1 cellular context compared by ENCODE assay signal in genomic region chr16:85523602-85524364, GRCh38.
TF ChIP-seq lines count a peak whose summit lies in the region.

No MANE protein-coding gene starts in this region.

TF ChIP-seq in HepG2, 621 proteins besides CTCF, POLR2A, EP300 and RAD21 (continued from another document and continues in another):
- TF ChIP-seq, protein P1, sequence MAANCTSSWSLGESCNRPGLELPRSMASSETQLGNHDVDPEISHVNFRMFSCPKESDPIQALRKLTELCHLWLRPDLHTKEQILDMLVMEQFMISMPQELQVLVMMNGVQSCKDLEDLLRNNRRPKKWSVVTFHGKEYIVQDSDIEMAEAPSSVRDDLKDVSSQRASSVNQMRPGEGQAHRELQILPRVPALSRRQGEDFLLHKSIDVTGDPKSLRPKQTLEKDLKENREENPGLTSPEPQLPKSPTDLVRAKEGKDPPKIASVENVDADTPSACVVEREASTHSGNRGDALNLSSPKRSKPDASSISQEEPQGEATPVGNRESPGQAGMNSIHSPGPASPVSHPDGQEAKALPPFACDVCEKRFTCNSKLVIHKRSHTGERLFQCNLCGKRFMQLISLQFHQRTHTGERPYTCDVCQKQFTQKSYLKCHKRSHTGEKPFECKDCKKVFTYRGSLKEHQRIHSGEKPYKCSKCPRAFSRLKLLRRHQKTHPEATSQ (CRISPR knock-in tag; IDR thresholded peaks at IDR 0.05; ENCODE audit: borderline replicate concordance): no peak
- TF ChIP-seq ATF7-NPFF (CRISPR knock-in tag; IDR thresholded peaks at IDR 0.05; ENCODE audit: low read depth) (no peak; the same call in 1 of the 2 replicates), SKI (IDR thresholded peaks at IDR 0.05; ENCODE audit: partially characterized antibody) (peak; percentile 48), ZNF383 (CRISPR knock-in tag; IDR thresholded peaks at IDR 0.05; ENCODE audit: borderline replicate concordance) (no peak), ZNF75D (CRISPR knock-in tag; IDR thresholded peaks at IDR 0.05; ENCODE audit: borderline replicate concordance) (no peak), ZNF670 (CRISPR knock-in tag; IDR thresholded peaks at IDR 0.05; ENCODE audit: borderline replicate concordance) (peak; percentile 38; the same call in 1 of the 2 replicates), RBM39 (IDR thresholded peaks at IDR 0.05; ENCODE audit: low read depth, low read length, poor library complexity, severe bottlenecking) (peak; percentile 11), ZNF367 (CRISPR knock-in tag; IDR thresholded peaks at IDR 0.05; ENCODE audit: borderline replicate concordance) (0 out of 2 replicates have a peak, but pooled peaks have one; percentile 49), ZBTB14 (CRISPR knock-in tag; IDR thresholded peaks at IDR 0.05) (no peak), ZNF567 (CRISPR knock-in tag; IDR thresholded peaks at IDR 0.05; ENCODE audit: borderline replicate concordance) (0 out of 2 replicates have a peak, but pooled peaks have one; percentile 59), MEF2D (CRISPR knock-in tag; IDR thresholded peaks at IDR 0.05) (peak; percentile 73), ZNF12 (CRISPR knock-in tag; IDR thresholded peaks at IDR 0.05) (0 out of 2 replicates have a peak, but pooled peaks have one; percentile 10), POGZ (CRISPR knock-in tag; IDR thresholded peaks at IDR 0.05) (no peak), ZBTB8A (CRISPR knock-in tag; IDR thresholded peaks at IDR 0.05; ENCODE audit: borderline replicate concordance, low read depth) (no peak), SMARCC2 (IDR thresholded peaks at IDR 0.05) (no peak), NBN (conservative IDR thresholded peaks at IDR 0.05) (no peak), ZNF800 (CRISPR knock-in tag; IDR thresholded peaks at IDR 0.05) (no peak), CSRNP1 (CRISPR knock-in tag; IDR thresholded peaks at IDR 0.05) (no peak; the same call in 1 of the 2 replicates), ZNF672 (CRISPR knock-in tag; IDR thresholded peaks at IDR 0.05) (no peak), ZNF629 (CRISPR knock-in tag; conservative IDR thresholded peaks at IDR 0.05) (0 out of 2 replicates have a peak, but pooled peaks have one; percentile 25), MED1 (CRISPR knock-in tag; IDR thresholded peaks at IDR 0.05) (peak; percentile 86), SIX1 (CRISPR knock-in tag; IDR thresholded peaks at IDR 0.05; ENCODE audit: borderline replicate concordance) (peak; percentile 11; the same call in 1 of the 2 replicates), ZNF614 (CRISPR knock-in tag; IDR thresholded peaks at IDR 0.05; ENCODE audit: borderline replicate concordance) (no peak), KAT8 (CRISPR knock-in tag; IDR thresholded peaks at IDR 0.05) (no peak), HIVEP1 (CRISPR knock-in tag; IDR thresholded peaks at IDR 0.05) (peak; percentile 29; the same call in 1 of the 2 replicates), ZNF549 (CRISPR knock-in tag; IDR thresholded peaks at IDR 0.05) (no peak), GLI4 (CRISPR knock-in tag; IDR thresholded peaks at IDR 0.05; ENCODE audit: borderline replicate concordance) (0 out of 2 replicates have a peak, but pooled peaks have one; percentile 52), ZBTB1 (CRISPR knock-in tag; IDR thresholded peaks at IDR 0.05; ENCODE audit: borderline replicate concordance) (no peak), ZNF317 (CRISPR knock-in tag; IDR thresholded peaks at IDR 0.05) (no peak)
- TF ChIP-seq, protein P2, sequence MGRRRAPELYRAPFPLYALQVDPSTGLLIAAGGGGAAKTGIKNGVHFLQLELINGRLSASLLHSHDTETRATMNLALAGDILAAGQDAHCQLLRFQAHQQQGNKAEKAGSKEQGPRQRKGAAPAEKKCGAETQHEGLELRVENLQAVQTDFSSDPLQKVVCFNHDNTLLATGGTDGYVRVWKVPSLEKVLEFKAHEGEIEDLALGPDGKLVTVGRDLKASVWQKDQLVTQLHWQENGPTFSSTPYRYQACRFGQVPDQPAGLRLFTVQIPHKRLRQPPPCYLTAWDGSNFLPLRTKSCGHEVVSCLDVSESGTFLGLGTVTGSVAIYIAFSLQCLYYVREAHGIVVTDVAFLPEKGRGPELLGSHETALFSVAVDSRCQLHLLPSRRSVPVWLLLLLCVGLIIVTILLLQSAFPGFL (CRISPR knock-in tag; IDR thresholded peaks at IDR 0.05): no peak
- TF ChIP-seq, protein P3, sequence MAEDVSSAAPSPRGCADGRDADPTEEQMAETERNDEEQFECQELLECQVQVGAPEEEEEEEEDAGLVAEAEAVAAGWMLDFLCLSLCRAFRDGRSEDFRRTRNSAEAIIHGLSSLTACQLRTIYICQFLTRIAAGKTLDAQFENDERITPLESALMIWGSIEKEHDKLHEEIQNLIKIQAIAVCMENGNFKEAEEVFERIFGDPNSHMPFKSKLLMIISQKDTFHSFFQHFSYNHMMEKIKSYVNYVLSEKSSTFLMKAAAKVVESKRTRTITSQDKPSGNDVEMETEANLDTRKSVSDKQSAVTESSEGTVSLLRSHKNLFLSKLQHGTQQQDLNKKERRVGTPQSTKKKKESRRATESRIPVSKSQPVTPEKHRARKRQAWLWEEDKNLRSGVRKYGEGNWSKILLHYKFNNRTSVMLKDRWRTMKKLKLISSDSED (CRISPR knock-in tag; IDR thresholded peaks at IDR 0.05): no peak
- TF ChIP-seq, protein P4, sequence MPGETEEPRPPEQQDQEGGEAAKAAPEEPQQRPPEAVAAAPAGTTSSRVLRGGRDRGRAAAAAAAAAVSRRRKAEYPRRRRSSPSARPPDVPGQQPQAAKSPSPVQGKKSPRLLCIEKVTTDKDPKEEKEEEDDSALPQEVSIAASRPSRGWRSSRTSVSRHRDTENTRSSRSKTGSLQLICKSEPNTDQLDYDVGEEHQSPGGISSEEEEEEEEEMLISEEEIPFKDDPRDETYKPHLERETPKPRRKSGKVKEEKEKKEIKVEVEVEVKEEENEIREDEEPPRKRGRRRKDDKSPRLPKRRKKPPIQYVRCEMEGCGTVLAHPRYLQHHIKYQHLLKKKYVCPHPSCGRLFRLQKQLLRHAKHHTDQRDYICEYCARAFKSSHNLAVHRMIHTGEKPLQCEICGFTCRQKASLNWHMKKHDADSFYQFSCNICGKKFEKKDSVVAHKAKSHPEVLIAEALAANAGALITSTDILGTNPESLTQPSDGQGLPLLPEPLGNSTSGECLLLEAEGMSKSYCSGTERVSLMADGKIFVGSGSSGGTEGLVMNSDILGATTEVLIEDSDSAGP (CRISPR knock-in tag; IDR thresholded peaks at IDR 0.05; ENCODE audit: borderline replicate concordance): no peak; the same call in 1 of the 2 replicates
- TF ChIP-seq, protein P5, sequence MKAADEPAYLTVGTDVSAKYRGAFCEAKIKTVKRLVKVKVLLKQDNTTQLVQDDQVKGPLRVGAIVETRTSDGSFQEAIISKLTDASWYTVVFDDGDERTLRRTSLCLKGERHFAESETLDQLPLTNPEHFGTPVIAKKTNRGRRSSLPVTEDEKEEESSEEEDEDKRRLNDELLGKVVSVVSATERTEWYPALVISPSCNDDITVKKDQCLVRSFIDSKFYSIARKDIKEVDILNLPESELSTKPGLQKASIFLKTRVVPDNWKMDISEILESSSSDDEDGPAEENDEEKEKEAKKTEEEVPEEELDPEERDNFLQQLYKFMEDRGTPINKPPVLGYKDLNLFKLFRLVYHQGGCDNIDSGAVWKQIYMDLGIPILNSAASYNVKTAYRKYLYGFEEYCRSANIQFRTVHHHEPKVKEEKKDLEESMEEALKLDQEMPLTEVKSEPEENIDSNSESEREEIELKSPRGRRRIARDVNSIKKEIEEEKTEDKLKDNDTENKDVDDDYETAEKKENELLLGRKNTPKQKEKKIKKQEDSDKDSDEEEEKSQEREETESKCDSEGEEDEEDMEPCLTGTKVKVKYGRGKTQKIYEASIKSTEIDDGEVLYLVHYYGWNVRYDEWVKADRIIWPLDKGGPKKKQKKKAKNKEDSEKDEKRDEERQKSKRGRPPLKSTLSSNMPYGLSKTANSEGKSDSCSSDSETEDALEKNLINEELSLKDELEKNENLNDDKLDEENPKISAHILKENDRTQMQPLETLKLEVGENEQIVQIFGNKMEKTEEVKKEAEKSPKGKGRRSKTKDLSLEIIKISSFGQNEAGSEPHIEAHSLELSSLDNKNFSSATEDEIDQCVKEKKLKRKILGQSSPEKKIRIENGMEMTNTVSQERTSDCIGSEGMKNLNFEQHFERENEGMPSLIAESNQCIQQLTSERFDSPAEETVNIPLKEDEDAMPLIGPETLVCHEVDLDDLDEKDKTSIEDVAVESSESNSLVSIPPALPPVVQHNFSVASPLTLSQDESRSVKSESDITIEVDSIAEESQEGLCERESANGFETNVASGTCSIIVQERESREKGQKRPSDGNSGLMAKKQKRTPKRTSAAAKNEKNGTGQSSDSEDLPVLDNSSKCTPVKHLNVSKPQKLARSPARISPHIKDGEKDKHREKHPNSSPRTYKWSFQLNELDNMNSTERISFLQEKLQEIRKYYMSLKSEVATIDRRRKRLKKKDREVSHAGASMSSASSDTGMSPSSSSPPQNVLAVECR (CRISPR knock-in tag; IDR thresholded peaks at IDR 0.05; ENCODE audit: borderline replicate concordance): no peak
- TF ChIP-seq, protein P6, sequence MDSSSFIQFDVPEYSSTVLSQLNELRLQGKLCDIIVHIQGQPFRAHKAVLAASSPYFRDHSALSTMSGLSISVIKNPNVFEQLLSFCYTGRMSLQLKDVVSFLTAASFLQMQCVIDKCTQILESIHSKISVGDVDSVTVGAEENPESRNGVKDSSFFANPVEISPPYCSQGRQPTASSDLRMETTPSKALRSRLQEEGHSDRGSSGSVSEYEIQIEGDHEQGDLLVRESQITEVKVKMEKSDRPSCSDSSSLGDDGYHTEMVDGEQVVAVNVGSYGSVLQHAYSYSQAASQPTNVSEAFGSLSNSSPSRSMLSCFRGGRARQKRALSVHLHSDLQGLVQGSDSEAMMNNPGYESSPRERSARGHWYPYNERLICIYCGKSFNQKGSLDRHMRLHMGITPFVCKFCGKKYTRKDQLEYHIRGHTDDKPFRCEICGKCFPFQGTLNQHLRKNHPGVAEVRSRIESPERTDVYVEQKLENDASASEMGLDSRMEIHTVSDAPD (CRISPR knock-in tag; IDR thresholded peaks at IDR 0.05): 0 out of 2 replicates have a peak, but pooled peaks have one; percentile 61
- TF ChIP-seq, protein P7, sequence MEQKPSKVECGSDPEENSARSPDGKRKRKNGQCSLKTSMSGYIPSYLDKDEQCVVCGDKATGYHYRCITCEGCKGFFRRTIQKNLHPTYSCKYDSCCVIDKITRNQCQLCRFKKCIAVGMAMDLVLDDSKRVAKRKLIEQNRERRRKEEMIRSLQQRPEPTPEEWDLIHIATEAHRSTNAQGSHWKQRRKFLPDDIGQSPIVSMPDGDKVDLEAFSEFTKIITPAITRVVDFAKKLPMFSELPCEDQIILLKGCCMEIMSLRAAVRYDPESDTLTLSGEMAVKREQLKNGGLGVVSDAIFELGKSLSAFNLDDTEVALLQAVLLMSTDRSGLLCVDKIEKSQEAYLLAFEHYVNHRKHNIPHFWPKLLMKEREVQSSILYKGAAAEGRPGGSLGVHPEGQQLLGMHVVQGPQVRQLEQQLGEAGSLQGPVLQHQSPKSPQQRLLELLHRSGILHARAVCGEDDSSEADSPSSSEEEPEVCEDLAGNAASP (CRISPR knock-in tag; IDR thresholded peaks at IDR 0.05; ENCODE audit: borderline replicate concordance): no peak
